In the genomic region with DNA sequence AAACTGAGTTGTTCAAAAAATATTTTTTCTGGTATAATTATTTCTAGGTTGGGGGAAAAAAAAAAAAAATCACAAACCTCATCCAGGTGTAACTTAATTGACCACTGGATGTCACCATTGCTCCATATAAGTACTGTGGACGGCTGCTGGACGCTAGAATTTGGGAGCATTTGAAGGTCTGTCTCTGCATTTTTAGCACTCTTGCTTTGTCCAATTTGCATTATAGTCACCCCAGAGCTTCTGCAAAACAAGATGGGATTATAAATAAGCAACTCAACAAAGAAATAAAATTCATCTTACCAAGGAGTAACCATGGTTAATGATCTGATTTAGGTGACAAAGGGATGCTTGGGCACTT, we compare ENCODE assay signal across 8 cellular contexts.
A peak's percentile ranks its signal among the peaks of the same experiment; 100 is the strongest.
DNase-seq lines count a peak whose midpoint lies in the region; ATAC-seq and TF ChIP-seq lines count a peak whose summit lies in the region.

No MANE protein-coding gene starts in this region.

- no peaks in the 10 kb centered on the region for H3K36me3 ChIP-seq in HCT116 (ENCODE audit: control insufficient read depth in 1 of 2, insufficient read depth in 2 of 2, low read length in 2 of 2)
- H3K36me3 ChIP-seq in SJCRH30, result no peaks in the 10 kb centered on the region

- H2AFZ ChIP-seq in HCT116 (ENCODE audit: low read depth, low read length, poor library complexity, severe bottlenecking), result no peak overlapping the region

- no peaks in the 10 kb centered on the region for H4K20me1 ChIP-seq in HCT116 (ENCODE audit: insufficient read depth)

- H3K4me3 ChIP-seq in HCT116 (replicated peaks in 1 of 2; ENCODE audit: low read depth in 1 of 2, low read length in 2 of 2) (no peak overlapping the region), SJCRH30 (no peak overlapping the region)

- DNase-seq in AG08395 (ENCODE audit: low spot score), result peak; percentile 42
- peak; percentile 22 for DNase-seq in HCT116 (ENCODE audit: low read depth, low spot score)
- peak; percentile 11 to 63 for DNase-seq in SJCRH30
- DNase-seq in inferior parietal cortex (ENCODE audit: extremely low spot score), result peak; percentile 67
- DNase-seq in activated CD4-positive, CD25-positive, alpha-beta regulatory T cell (lab: John Stamatoyannopoulos, UW), result no peak
- no peak for DNase-seq in GM19240 (ENCODE audit: insufficient read length, low spot score)
- DNase-seq in posterior vena cava (ENCODE audit: low spot score), result no peak

- H3K27ac ChIP-seq in HCT116 (ENCODE audit: low read depth, low read length) (no peak overlapping the region), SJCRH30 (no peak overlapping the region)

- no peaks in the 10 kb centered on the region for H3K27me3 ChIP-seq in HCT116 (ENCODE audit: insufficient read depth, low read length)
- no peaks in the 10 kb centered on the region for H3K27me3 ChIP-seq in SJCRH30

- POLR2A ChIA-PET in HCT116 (lab: Charles Lee), result no interaction called here

- H3K4me1 ChIP-seq in HCT116 (ENCODE audit: control insufficient read depth in 1 of 2, insufficient read depth in 2 of 2, low read length in 2 of 2), result no peaks in the 10 kb centered on the region
- peaks cover 3% of the 10 kb centered on the region; the same call in 1 of the 2 replicates for H3K4me1 ChIP-seq in SJCRH30

- CTCF ChIA-PET in HCT116 (lab: Charles Lee), result interaction anchor here (0.7 to 2.0 kb wide), 6 partner anchors 55 to 188 kb away, joined by 3 to 28 read pairs (median 6); no protein-coding TSS in a partner anchor

- TF ChIP-seq POLR2A in HCT116 (IDR thresholded peaks at IDR 0.05; ENCODE audit: borderline replicate concordance, extremely low read depth, insufficient read depth, insufficient read length), result no peak

- no TSS peak for BruUV-seq in HCT116 (replicated peaks; lab: Mats Ljungman, UMichigan)

- no peak overlapping the region for H3K4me2 ChIP-seq in HCT116 (ENCODE audit: low read length)

- no peaks in the 10 kb centered on the region for H3K79me2 ChIP-seq in HCT116 (ENCODE audit: insufficient read depth, low read length)

- RAD21 ChIA-PET in HCT116 (lab: Charles Lee; ENCODE audit: low non-redundant PET in 1 of 2, low total read pairs in 2 of 2, uncharacterized antibody in 2 of 2, unreplicated experiment in 2 of 2), result interaction anchor here in 1 of 2 experiments (0.7 to 1.3 kb wide), 2 partner anchors 16 to 173 kb away, joined by 3 read pairs; no protein-coding TSS in a partner anchor

- peak; percentile 73 for ATAC-seq in HCT116
- no peak for ATAC-seq in GM18870 (IDR thresholded peaks at IDR 0.05; ENCODE audit: unreplicated experiment)

- intact Hi-C loops in HCT116 (cut with micrococcal nuclease), result loop anchor here (1.0 to 10.0 kb wide), 5 partner anchors 59 to 1352 kb away; no protein-coding TSS in a partner anchor
- intact Hi-C loops in posterior vena cava (cut with DNase I), result loop anchor here in 1 of 2 donors (10.0 kb wide), 1 partner anchor 1219 kb away; no protein-coding TSS in a partner anchor

- H3K9me2 ChIP-seq in HCT116 (ENCODE audit: insufficient read depth), result no peaks in the 10 kb centered on the region

- no peaks in the 10 kb centered on the region for H3K9me3 ChIP-seq in HCT116 (ENCODE audit: control insufficient read depth in 1 of 2, insufficient read depth in 1 of 2, low read depth in 1 of 2, low read length in 2 of 2)
- no peaks in the 10 kb centered on the region for H3K9me3 ChIP-seq in SJCRH30 (replicated peaks)

- TF ChIP-seq RAD21 in HCT116 (IDR thresholded peaks at IDR 0.05; ENCODE audit: low read depth), result peak; percentile 66

- TF ChIP-seq CTCF in HCT116 (IDR thresholded peaks at IDR 0.05 in 2 of 3, conservative IDR thresholded peaks at IDR 0.05 in 1 of 3; ENCODE audit: borderline replicate concordance in 1 of 3, insufficient read depth in 1 of 3, low read depth in 2 of 3, low read length in 2 of 3), result peak; percentile 43 to 75 (median 47); a peak in 5 of 6 replicates

- H3K9ac ChIP-seq in HCT116 (ENCODE audit: low read length), result no peak overlapping the region

TF ChIP-seq in HCT116, 20 proteins besides CTCF, POLR2A, EP300 and RAD21:
- TF ChIP-seq EGR1 (IDR thresholded peaks at IDR 0.05; ENCODE audit: low read depth) (no peak), ZFX (IDR thresholded peaks at IDR 0.05) (no peak), FOSL1 (IDR thresholded peaks at IDR 0.05; ENCODE audit: low read depth) (no peak), ATF3 (IDR thresholded peaks at IDR 0.05) (no peak), MAX (IDR thresholded peaks at IDR 0.05) (no peak)
- TF ChIP-seq, protein P1, sequence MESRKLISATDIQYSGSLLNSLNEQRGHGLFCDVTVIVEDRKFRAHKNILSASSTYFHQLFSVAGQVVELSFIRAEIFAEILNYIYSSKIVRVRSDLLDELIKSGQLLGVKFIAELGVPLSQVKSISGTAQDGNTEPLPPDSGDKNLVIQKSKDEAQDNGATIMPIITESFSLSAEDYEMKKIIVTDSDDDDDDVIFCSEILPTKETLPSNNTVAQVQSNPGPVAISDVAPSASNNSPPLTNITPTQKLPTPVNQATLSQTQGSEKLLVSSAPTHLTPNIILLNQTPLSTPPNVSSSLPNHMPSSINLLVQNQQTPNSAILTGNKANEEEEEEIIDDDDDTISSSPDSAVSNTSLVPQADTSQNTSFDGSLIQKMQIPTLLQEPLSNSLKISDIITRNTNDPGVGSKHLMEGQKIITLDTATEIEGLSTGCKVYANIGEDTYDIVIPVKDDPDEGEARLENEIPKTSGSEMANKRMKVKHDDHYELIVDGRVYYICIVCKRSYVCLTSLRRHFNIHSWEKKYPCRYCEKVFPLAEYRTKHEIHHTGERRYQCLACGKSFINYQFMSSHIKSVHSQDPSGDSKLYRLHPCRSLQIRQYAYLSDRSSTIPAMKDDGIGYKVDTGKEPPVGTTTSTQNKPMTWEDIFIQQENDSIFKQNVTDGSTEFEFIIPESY (IDR thresholded peaks at IDR 0.05; ENCODE audit: extremely low read depth, insufficient replicate concordance, low read length), result no peak

Comparison
In these comparisons a context has a peak if more than half of its experiments do, and no peak if none do; other contexts are left out.
1. DNase-seq: peak in AG08395 (single experiment), HCT116 (single experiment), SJCRH30 (2 of 2) and inferior parietal cortex (single experiment); none in activated CD4-positive, CD25-positive, alpha-beta regulatory T cell (0 of 4), GM19240 (single experiment) and posterior vena cava (single experiment).